In genomic region chr14:101248840-101249675, GRCh38 we compare ENCODE assay signal across 15 cellular contexts.
DNase-seq lines count a peak whose midpoint lies in the region; ATAC-seq lines count a peak whose summit lies in the region.
"Had no signal": no experiment of that assay in that cellular context is flagged by ENCODE, and none has a peak within 500 bp of the region (broad histone marks: within the 10 kb centered on the region; RNA-seq: fewer than 3 reads in every experiment).

No MANE protein-coding gene starts in this region.

- peak overlapping the region; percentile 65 for H3K27ac ChIP-seq in cingulate gyrus (ENCODE audit: low read depth, low read length)
- H3K27ac ChIP-seq in temporal lobe (ENCODE audit: low read depth, low read length) = peak overlapping the region; percentile 9
- H3K27ac ChIP-seq: RWPE1 had no signal

- DNase-seq in activated naive CD4-positive, alpha-beta T cell treated with anti-CD3 and anti-CD28 coated beads, Interleukin-2, amount 50 U/mL, for 16 hours = peak; percentile 6
- no peak for DNase-seq in activated naive CD4-positive, alpha-beta T cell treated with Interleukin-2 at 50 U/mL for 16 hours
- DNase-seq in mesenteric fat pad (ENCODE audit: low spot score) (peak; percentile 72), dedifferentiated amniotic fluid mesenchymal stem cell (ENCODE audit: extremely low spot score) (no peak)
- DNase-seq: AML-193; CD4-positive, CD25-positive, alpha-beta regulatory T cell; DMS79 treated with DMSO at 0.1 percent for 48 hours; GDM1; KBM-7; NCI-H1048 had no signal

- no peak for ATAC-seq in HG02798 (IDR thresholded peaks at IDR 0.05; ENCODE audit: poor library complexity, unreplicated experiment)
- ATAC-seq: GM23338 had no signal

Comparison
In these comparisons a context has a peak if more than half of its experiments do, and no peak if none do; other contexts are left out.
1. DNase-seq: peak in activated naive CD4-positive, alpha-beta T cell treated with anti-CD3 and anti-CD28 coated beads, Interleukin-2, amount 50 U/mL, for 16 hours (single experiment) and mesenteric fat pad (single experiment); none in activated naive CD4-positive, alpha-beta T cell treated with Interleukin-2 at 50 U/mL for 16 hours (single experiment) and dedifferentiated amniotic fluid mesenchymal stem cell (single experiment).